ENCODE assay signal across 9 cellular contexts in the genomic region with DNA sequence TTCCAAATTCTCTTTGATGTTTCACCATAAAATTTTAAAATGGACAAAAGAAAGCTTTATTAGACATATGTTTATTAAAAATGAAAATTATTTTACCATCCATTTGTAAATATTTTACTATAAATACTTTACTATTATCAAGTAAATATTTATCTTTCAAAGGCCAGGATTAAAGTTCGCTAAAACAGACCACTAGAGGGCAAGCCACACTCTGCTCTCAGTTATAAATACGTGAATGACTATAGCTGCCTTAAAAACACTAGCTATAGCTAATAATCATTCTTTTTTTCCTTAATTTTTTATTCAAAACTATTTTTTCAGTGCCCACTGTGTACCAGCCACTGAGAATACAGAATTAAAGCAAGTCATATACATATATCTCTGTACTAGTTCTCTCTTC.
DNase-seq lines count a peak whose midpoint lies in the region; ATAC-seq and TF ChIP-seq lines count a peak whose summit lies in the region.
"Had no signal": no experiment of that assay in that cellular context is flagged by ENCODE, and none has a peak within 500 bp of the region (broad histone marks: within the 10 kb centered on the region; RNA-seq: fewer than 3 reads in every experiment).

No MANE protein-coding gene starts in this region.

- no peak overlapping the region for H3K27ac ChIP-seq in tibial artery

- H3K27me3 ChIP-seq in tibial artery = no peaks in the 10 kb centered on the region

- no peak overlapping the region for H3K4me3 ChIP-seq in tibial artery

- TF ChIP-seq POLR2A in erythroblast (IDR thresholded peaks at IDR 0.05; ENCODE audit: low read length) = no peak

- peak; percentile 50 to 70 for TF ChIP-seq CTCF in tibial artery (IDR thresholded peaks at IDR 0.05)

- H3K36me3 ChIP-seq in tibial artery = no peaks in the 10 kb centered on the region

- ATAC-seq in GM18519 (IDR thresholded peaks at IDR 0.05; ENCODE audit: low FRiP score, unreplicated experiment) (no peak), HG03095 (IDR thresholded peaks at IDR 0.05; ENCODE audit: unreplicated experiment) (no peak)

- DNase-seq in NOMO-1 (lab: John Stamatoyannopoulos, UW; ENCODE audit: unreplicated experiment in 2 of 2) (peak; percentile 0), NOMO-1 treated with dmso at 0.1 percent for 144 hours (lab: John Stamatoyannopoulos, UW; ENCODE audit: unreplicated experiment) (no peak), NOMO-1 treated with DMSO at 0.1 percent for 48 hours (lab: John Stamatoyannopoulos, UW; ENCODE audit: unreplicated experiment) (peak; percentile 0), erythroblast (lab: John Stamatoyannopoulos, UW) (peak; percentile 9 to 31), tibial artery (no peak), activated T-cell treated with anti-CD3 and anti-CD28 coated beads for 4 hours (no peak)
- DNase-seq: naive B cell had no signal

- intact Hi-C loops in tibial artery (cut with DNase I; ENCODE audit: low total_unique reads) = no loop called here

- peaks cover 0 to 36% (median 9%) of the 10 kb centered on the region in 4 donors for H3K4me1 ChIP-seq in tibial artery

- no peaks in the 10 kb centered on the region for H3K9me3 ChIP-seq in tibial artery

Comparison
In these comparisons a context has a peak if more than half of its experiments do, and no peak if none do; other contexts are left out.
1. DNase-seq: peak in NOMO-1 (2 of 2), NOMO-1 treated with DMSO at 0.1 percent for 48 hours (single experiment) and erythroblast (2 of 2); none in NOMO-1 treated with dmso at 0.1 percent for 144 hours (single experiment), tibial artery (0 of 2) and activated T-cell treated with anti-CD3 and anti-CD28 coated beads for 4 hours (single experiment).